ENCODE assay signal across 7 cellular contexts in the genomic region with DNA sequence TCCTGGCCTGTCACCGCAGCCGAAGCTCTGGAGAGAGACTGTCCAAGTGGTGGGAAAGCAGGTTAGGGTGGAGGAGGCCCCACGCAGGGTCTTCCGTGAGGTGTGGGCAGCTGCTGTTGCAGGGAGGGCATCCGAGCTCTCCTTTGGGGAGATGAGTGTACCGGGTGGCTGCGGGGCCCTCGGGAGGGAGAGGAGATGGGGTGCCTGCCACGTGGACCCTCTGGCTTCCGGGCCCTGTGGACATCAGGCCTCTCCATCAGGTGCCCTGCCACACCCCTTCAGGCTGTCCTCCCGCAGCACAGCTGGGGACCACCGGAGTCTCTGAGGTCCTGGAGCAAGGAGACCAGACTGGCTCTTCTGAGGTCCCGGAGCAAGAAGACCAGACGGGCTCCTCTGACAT. TPM values are rescaled to one million over a fixed set of nuclear protein-coding genes. Genes with fewer than 3 reads are reported as not detected.
DNase-seq lines count a peak whose midpoint lies in the region; ATAC-seq and TF ChIP-seq lines count a peak whose summit lies in the region.

No MANE protein-coding gene starts in this region.

- H3K27me3 Mint-ChIP-seq in stimulated activated memory B cell treated with anti-CD40 and anti-IgM and Interleukin-4, amounts not matched to agents 10 μg/mL and 1 μg/mL and 100 μg/mL, for 72 hours = no peaks in the 10 kb centered on the region

- peaks cover 28% of the 10 kb centered on the region for H3K36me3 Mint-ChIP-seq in stimulated activated memory B cell treated with anti-CD40 and anti-IgM and Interleukin-4, amounts not matched to agents 10 μg/mL and 1 μg/mL and 100 μg/mL, for 72 hours

- H3K4me3 ChIP-seq in HFF-Myc (replicated peaks; ENCODE audit: low read depth, low read length) (peak overlapping the region; percentile 67), WI38 (ENCODE audit: low read depth, low read length) (peak overlapping the region; percentile 85), fibroblast of the aortic adventitia (ENCODE audit: low read depth, low read length) (peak overlapping the region; percentile 87)

- peaks cover 57% of the 10 kb centered on the region for H3K4me1 Mint-ChIP-seq in stimulated activated memory B cell treated with anti-CD40 and anti-IgM and Interleukin-4, amounts not matched to agents 10 μg/mL and 1 μg/mL and 100 μg/mL, for 72 hours

- DNase-seq in HFF-Myc (ENCODE audit: extremely low read depth, low read depth) (no peak), fibroblast of the aortic adventitia (ENCODE audit: low read depth) (no peak), NCI-H1417 treated with DMSO at 0.1 percent for 48 hours (lab: John Stamatoyannopoulos, UW) (no peak), inferior parietal cortex (ENCODE audit: extremely low spot score) (no peak), SIG-M5 treated with dmso at 0.1 percent for 504 hours (lab: John Stamatoyannopoulos, UW; ENCODE audit: unreplicated experiment) (no peak)

- peak overlapping the region; percentile 87 for H3K4me3 Mint-ChIP-seq in stimulated activated memory B cell treated with anti-CD40 and anti-IgM and Interleukin-4, amounts not matched to agents 10 μg/mL and 1 μg/mL and 100 μg/mL, for 72 hours

- ATAC-seq in stimulated activated memory B cell treated with anti-CD40 and anti-IgM and Interleukin-4, amounts not matched to agents 10 μg/mL and 1 μg/mL and 100 μg/mL, for 72 hours = no peak

- no peaks in the 10 kb centered on the region for H3K9me3 Mint-ChIP-seq in stimulated activated memory B cell treated with anti-CD40 and anti-IgM and Interleukin-4, amounts not matched to agents 10 μg/mL and 1 μg/mL and 100 μg/mL, for 72 hours

- H3K27ac Mint-ChIP-seq in stimulated activated memory B cell treated with anti-CD40 and anti-IgM and Interleukin-4, amounts not matched to agents 10 μg/mL and 1 μg/mL and 100 μg/mL, for 72 hours = peak overlapping the region; percentile 70

- TF ChIP-seq CTCF in HFF-Myc (IDR thresholded peaks at IDR 0.05; ENCODE audit: low read depth, low read length, missing control alignments) = no peak
- TF ChIP-seq CTCF in WI38 (IDR thresholded peaks at IDR 0.05; ENCODE audit: low read depth, low read length) = no peak
- TF ChIP-seq CTCF in fibroblast of the aortic adventitia (IDR thresholded peaks at IDR 0.05; ENCODE audit: insufficient read depth, low read length) = no peak

RNA-seq across cellular contexts. Expression of a gene that starts 1.7 kb away (rescaled TPM):
- 28.7 and 51.6 TPM in 2 replicates for total RNA-seq in fibroblast of the aortic adventitia (ENCODE audit: low replicate concordance)

RNA-seq across cellular contexts. Expression of a gene that starts 9.9 kb away (rescaled TPM):
- not detected in 2 replicates for total RNA-seq in fibroblast of the aortic adventitia (ENCODE audit: low replicate concordance)

RNA-seq across cellular contexts. Expression of a gene that starts 36.9 kb away (rescaled TPM):
- 30.4 and 38.7 TPM in 2 replicates for total RNA-seq in fibroblast of the aortic adventitia (ENCODE audit: low replicate concordance)

RNA-seq across cellular contexts. Expression of a gene that starts 55.3 kb away (rescaled TPM):
- total RNA-seq in fibroblast of the aortic adventitia (ENCODE audit: low replicate concordance) = 388 and 436 TPM in 2 replicates

RNA-seq across cellular contexts. Expression of a gene that starts 57.7 kb away (rescaled TPM):
- total RNA-seq in fibroblast of the aortic adventitia (ENCODE audit: low replicate concordance) = 1.3 and 5.6 TPM in 2 replicates
